1 cellular context compared by ENCODE assay signal in genomic region chr13:63901630-63902029, GRCh38.
TF ChIP-seq lines count a peak whose summit lies in the region.

No MANE protein-coding gene starts in this region.

TF ChIP-seq in H1, 55 proteins besides CTCF, POLR2A, EP300 and RAD21 (continued from another document):
- TF ChIP-seq KDM4A (IDR thresholded peaks at IDR 0.05; ENCODE audit: low read depth, low read length, severe bottlenecking) = no peak
- no peak for TF ChIP-seq SP1 (IDR thresholded peaks at IDR 0.05; ENCODE audit: low read depth, low read length)
- TF ChIP-seq HDAC6 (IDR thresholded peaks at IDR 0.05; ENCODE audit: low read depth, low read length) = no peak
- no peak for TF ChIP-seq NANOG (IDR thresholded peaks at IDR 0.05; ENCODE audit: insufficient read depth, low read depth, low read length, poor library complexity, severe bottlenecking)
- no peak for TF ChIP-seq PHF8 (conservative IDR thresholded peaks at IDR 0.05; ENCODE audit: low read depth, low read length)
- TF ChIP-seq SP4 (IDR thresholded peaks at IDR 0.05; ENCODE audit: low read length) = no peak
- no peak for TF ChIP-seq RXRA (IDR thresholded peaks at IDR 0.05; ENCODE audit: insufficient read depth, low read depth, low read length)
- TF ChIP-seq SUZ12 (IDR thresholded peaks at IDR 0.05; ENCODE audit: low read length) = no peak
- no peak for TF ChIP-seq CHD7 (IDR thresholded peaks at IDR 0.05; ENCODE audit: insufficient replicate concordance, low read length)
TF ChIP-seq in H1: peak in this region for 0.
